ENCODE assay signal across 17 cellular contexts in the genomic region with DNA sequence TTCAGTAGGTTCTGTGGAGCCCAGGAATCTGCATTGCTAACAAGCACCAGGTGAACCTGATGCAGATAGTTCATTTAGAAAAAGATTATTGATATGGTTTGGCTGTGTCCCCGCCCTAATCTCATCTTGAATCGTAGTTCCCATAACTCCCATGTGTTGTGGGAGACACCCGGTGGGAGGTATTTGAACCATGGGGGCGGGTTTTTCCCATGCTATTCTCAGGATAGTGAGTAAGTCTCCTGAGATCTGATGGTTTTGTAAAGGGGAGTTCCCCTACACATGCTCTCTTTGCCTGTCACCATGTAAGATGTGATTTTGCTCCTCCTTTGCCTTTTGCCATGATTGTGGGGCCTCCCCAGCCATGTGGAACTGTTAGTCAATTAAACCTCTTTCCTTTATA.
DNase-seq lines count a peak whose midpoint lies in the region; ATAC-seq and TF ChIP-seq lines count a peak whose summit lies in the region.
"Had no signal": no experiment of that assay in that cellular context is flagged by ENCODE, and none has a peak within 500 bp of the region (broad histone marks: within the 10 kb centered on the region; RNA-seq: fewer than 3 reads in every experiment).

No MANE protein-coding gene starts in this region.

- H3K36me3 Mint-ChIP-seq in nephron progenitor cell (ENCODE audit: low read depth), result no peaks in the 10 kb centered on the region

- H3K27ac Mint-ChIP-seq in nephron progenitor cell, result peak overlapping the region; percentile 66
- H3K27ac Mint-ChIP-seq: B cell; dendritic cell treated with granulocyte-macrophage colony-stimulating factor and Interleukin-4, amounts not matched to agents 40 ng/mL and 50 ng/mL, for 4 days; T-helper 1 cell treated with Interleukin-12 subunit alpha and Interleukin-12 subunit beta and Interleukin-4 antibody, amounts not matched to agents 30 μg/mL and 1 μg/mL, for 36 hours had no signal

- H3K9me3 Mint-ChIP-seq in nephron progenitor cell, result no peaks in the 10 kb centered on the region
- H3K9me3 Mint-ChIP-seq: dendritic cell treated with granulocyte-macrophage colony-stimulating factor and Interleukin-4, amounts not matched to agents 40 ng/mL and 50 ng/mL, for 4 days; T-helper 1 cell treated with Interleukin-12 subunit alpha and Interleukin-12 subunit beta and Interleukin-4 antibody, amounts not matched to agents 30 μg/mL and 1 μg/mL, for 36 hours had no signal

- no peaks in the 10 kb centered on the region for H3K4me1 ChIP-seq in osteoblast (ENCODE audit: insufficient read depth, low read length)

- H3K4me2 ChIP-seq in osteoblast (ENCODE audit: insufficient read depth, low read length), result no peak overlapping the region

- no peaks in the 10 kb centered on the region for H3K79me2 ChIP-seq in osteoblast (ENCODE audit: insufficient read depth, low read length)

- H3K27ac ChIP-seq in osteoblast (ENCODE audit: low read depth, low read length), result no peak overlapping the region
- H3K27ac ChIP-seq: skin epidermis had no signal

- H3K27me3 Mint-ChIP-seq in nephron progenitor cell (ENCODE audit: low read depth, poor library complexity), result no peaks in the 10 kb centered on the region
- H3K27me3 Mint-ChIP-seq: dendritic cell treated with granulocyte-macrophage colony-stimulating factor and Interleukin-4, amounts not matched to agents 40 ng/mL and 50 ng/mL, for 4 days had no signal

- H3K36me3 ChIP-seq in osteoblast (ENCODE audit: insufficient read depth, low read length), result no peaks in the 10 kb centered on the region

- H4K20me1 ChIP-seq in osteoblast (ENCODE audit: insufficient read depth, low read length), result no peaks in the 10 kb centered on the region

- TF ChIP-seq CTCF in nephron progenitor cell (IDR thresholded peaks at IDR 0.05) (no peak), osteoblast (IDR thresholded peaks at IDR 0.05; ENCODE audit: extremely low read depth, low read depth, low read length) (no peak), GM10266 (IDR thresholded peaks at IDR 0.05; ENCODE audit: control insufficient read depth, insufficient read depth, low read depth, missing control alignments) (no peak)

- DNase-seq in EH (ENCODE audit: low read depth), result peak; percentile 3
- no peak for DNase-seq in nephron progenitor cell
- DNase-seq in NCI-H82 (lab: John Stamatoyannopoulos, UW), result no peak
- no peak for DNase-seq in osteoblast (ENCODE audit: insufficient read length, low spot score, missing footprints)
- DNase-seq in dermis blood vessel endothelial cell, result no peak
- no peak for DNase-seq in GM10266 (ENCODE audit: extremely low spot score)
- DNase-seq: amygdala, DMS79, NCI-H1105, NCI-H446 treated with DMSO at 0.1 percent for 48 hours had no signal

- ATAC-seq in GM19395 (IDR thresholded peaks at IDR 0.05; ENCODE audit: unreplicated experiment) (peak; percentile 48), HG03196 (IDR thresholded peaks at IDR 0.05; ENCODE audit: unreplicated experiment) (peak; percentile 50)
- ATAC-seq: Panc1 had no signal

- H3K4me3 ChIP-seq in osteoblast (ENCODE audit: insufficient read depth, low read length), result no peak overlapping the region
- H3K4me3 ChIP-seq: skin epidermis had no signal

- no peak overlapping the region for H3K4me3 Mint-ChIP-seq in nephron progenitor cell
- H3K4me3 Mint-ChIP-seq: B cell; dendritic cell treated with granulocyte-macrophage colony-stimulating factor and Interleukin-4, amounts not matched to agents 40 ng/mL and 50 ng/mL, for 4 days; T-helper 1 cell treated with Interleukin-12 subunit alpha and Interleukin-12 subunit beta and Interleukin-4 antibody, amounts not matched to agents 30 μg/mL and 1 μg/mL, for 36 hours had no signal

- H3K27me3 ChIP-seq in osteoblast (ENCODE audit: insufficient read depth, low read length), result no peaks in the 10 kb centered on the region

- H3K9me3 ChIP-seq in osteoblast (ENCODE audit: low read depth, low read length), result no peaks in the 10 kb centered on the region

- no peaks in the 10 kb centered on the region for H3K4me1 Mint-ChIP-seq in nephron progenitor cell
- H3K4me1 Mint-ChIP-seq: B cell had no signal

- H2AFZ ChIP-seq in osteoblast (ENCODE audit: low read length), result no peak overlapping the region
